Comparison of ENCODE assay signal across 16 cellular contexts in genomic region chr1:49026230-49026811, GRCh38.
"Had no signal": no experiment of that assay in that cellular context is flagged by ENCODE, and none has a peak within 500 bp of the region (broad histone marks: within the 10 kb centered on the region; RNA-seq: fewer than 3 reads in every experiment).

No MANE protein-coding gene starts in this region.

- H3K27me3 ChIP-seq: esophagus squamous epithelium, tibial artery, upper lobe of left lung, vagina had no signal

- ATAC-seq: gastroesophageal sphincter; lower lobe of right lung; natural killer cell; stimulated activated memory B cell treated with anti-CD40 and anti-IgM and Interleukin-4, amounts not matched to agents 10 μg/mL and 1 μg/mL and 100 μg/mL, for 72 hours had no signal

- H3K4me1 ChIP-seq: esophagus squamous epithelium, gastroesophageal sphincter, left ventricle myocardium inferior, lower lobe of right lung, tibial artery, upper lobe of left lung, vagina had no signal

- H3K36me3 ChIP-seq: esophagus squamous epithelium, gastroesophageal sphincter, left ventricle myocardium inferior, lower lobe of right lung, tibial artery, upper lobe of left lung, vagina had no signal

- H3K4me2 ChIP-seq: smooth muscle cell had no signal

- DNase-seq: dermis blood vessel endothelial cell; esophagus squamous epithelium; foreskin fibroblast; glutamatergic neuron; left ventricle myocardium inferior; lower lobe of right lung; natural killer cell; posterior cingulate gyrus; stimulated activated CD4-positive, alpha-beta T cell treated with anti-CD3 and anti-CD28 coated beads, Interleukin-4, amount 100 ng/mL, for 1 hour; tibial artery; upper lobe of left lung had no signal

- H3K27ac ChIP-seq: esophagus squamous epithelium, gastroesophageal sphincter, left ventricle myocardium inferior, lower lobe of right lung, tibial artery, upper lobe of left lung, vagina had no signal

- FAIRE-seq: keratinocyte had no signal

- H3K9me3 ChIP-seq: tibial artery, vagina had no signal

- H3K4me3 ChIP-seq: esophagus squamous epithelium, gastroesophageal sphincter, left ventricle myocardium inferior, lower lobe of right lung, smooth muscle cell, tibial artery, upper lobe of left lung, vagina had no signal
